Comparison of ENCODE assay signal across 13 cellular contexts in the genomic region with DNA sequence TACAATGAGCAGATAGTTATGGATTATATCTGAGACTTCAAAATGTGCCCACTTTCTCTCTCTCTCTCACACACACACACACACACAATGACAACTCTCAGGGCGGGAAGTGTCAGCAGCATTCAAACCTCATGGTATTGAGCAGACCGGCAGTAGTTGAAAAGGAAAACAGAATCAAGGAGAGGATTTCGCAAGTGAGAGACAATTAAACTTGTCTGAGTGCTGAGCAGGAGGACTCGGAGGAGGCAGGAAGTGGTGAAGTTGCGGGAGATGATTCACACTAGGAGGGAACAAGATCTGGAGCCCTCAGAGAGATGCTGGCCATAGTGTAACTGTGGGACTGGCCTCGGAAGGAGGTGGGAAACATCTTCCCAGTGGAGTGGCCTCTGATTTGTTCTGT.
DNase-seq lines count a peak whose midpoint lies in the region; ATAC-seq, FAIRE-seq and TF ChIP-seq lines count a peak whose summit lies in the region.
"Had no signal": no experiment of that assay in that cellular context is flagged by ENCODE, and none has a peak within 500 bp of the region (broad histone marks: within the 10 kb centered on the region; RNA-seq: fewer than 3 reads in every experiment).

No MANE protein-coding gene starts in this region.

- H3K27me3 ChIP-seq in ascending aorta = no peaks in the 10 kb centered on the region
- H3K27me3 ChIP-seq: heart right ventricle had no signal

- no peaks in the 10 kb centered on the region for H3K4me1 ChIP-seq in ascending aorta
- H3K4me1 ChIP-seq: heart right ventricle had no signal

- no peak for ATAC-seq in GM18870 (IDR thresholded peaks at IDR 0.05; ENCODE audit: unreplicated experiment)
- ATAC-seq: heart right ventricle had no signal

- intact Hi-C loops in ascending aorta (cut with DNase I) = no loop called here

- H3K36me3 ChIP-seq in ascending aorta = no peaks in the 10 kb centered on the region
- H3K36me3 ChIP-seq: heart right ventricle had no signal

- no peak overlapping the region for H3K27ac ChIP-seq in ascending aorta
- H3K27ac ChIP-seq: heart right ventricle had no signal

- peak; percentile 96 for DNase-seq in A172 (ENCODE audit: low spot score)
- peak; percentile 50 for DNase-seq in HK-2 (ENCODE audit: unreplicated experiment)
- DNase-seq in SIG-M5 treated with dmso at 0.1 percent for 504 hours (lab: John Stamatoyannopoulos, UW; ENCODE audit: unreplicated experiment) = peak; percentile 72
- peak; percentile 85 for DNase-seq in fibroblast of peridontal ligament (ENCODE audit: extremely low read depth)
- DNase-seq in GM12891 (ENCODE audit: insufficient read length, low spot score) = no peak
- DNase-seq in NCI-H748 (lab: John Stamatoyannopoulos, UW; ENCODE audit: unreplicated experiment) = no peak
- no peak for DNase-seq in ascending aorta (ENCODE audit: low spot score in 2 of 2)
- DNase-seq: activated CD4-positive, CD25-positive, alpha-beta regulatory T cell treated with anti-CD3 and anti-CD28 coated beads, Interleukin-2, amount 50 U/mL, for 72 hours; activated naive CD8-positive, alpha-beta T cell treated with anti-CD3 and anti-CD28 coated beads for 36 hours; heart right ventricle; NCI-H446 had no signal

- TF ChIP-seq POLR2A in GM12891 (IDR thresholded peaks at IDR 0.05; ENCODE audit: low read depth, low read length) = no peak

- H3K9me3 ChIP-seq in ascending aorta = peaks cover 0 to 9% of the 10 kb centered on the region in 2 donors

- no peak for FAIRE-seq in GM12891 (lab: Jason Lieb, UNC)
- FAIRE-seq: GM12892 had no signal

- H3K4me3 ChIP-seq in ascending aorta = no peak overlapping the region
- H3K4me3 ChIP-seq: heart right ventricle had no signal

- no peak for TF ChIP-seq CTCF in ascending aorta (IDR thresholded peaks at IDR 0.05)

TF ChIP-seq in GM12891, 5 proteins besides CTCF, POLR2A, EP300 and RAD21:
- TF ChIP-seq POU2F2 (IDR thresholded peaks at IDR 0.05; ENCODE audit: low read depth, low read length) (no peak), POLR2AphosphoS5 (IDR thresholded peaks at IDR 0.05; ENCODE audit: low read depth, low read length) (no peak), PAX5 (IDR thresholded peaks at IDR 0.05; ENCODE audit: insufficient read depth, low read length, severe bottlenecking) (no peak), SPI1 (IDR thresholded peaks at IDR 0.05; ENCODE audit: low read depth, low read length) (no peak), TAF1 (IDR thresholded peaks at IDR 0.05; ENCODE audit: low read depth, low read length) (no peak)
TF ChIP-seq in GM12891: peak in this region for 0.

Comparison
In these comparisons a context has a peak if more than half of its experiments do, and no peak if none do; other contexts are left out.
1. DNase-seq: peak in A172 (single experiment), HK-2 (single experiment), SIG-M5 treated with dmso at 0.1 percent for 504 hours (single experiment) and fibroblast of peridontal ligament (single experiment); none in GM12891 (single experiment), NCI-H748 (single experiment) and ascending aorta (0 of 2).